Comparison of ENCODE assay signal across 9 cellular contexts in the genomic region with DNA sequence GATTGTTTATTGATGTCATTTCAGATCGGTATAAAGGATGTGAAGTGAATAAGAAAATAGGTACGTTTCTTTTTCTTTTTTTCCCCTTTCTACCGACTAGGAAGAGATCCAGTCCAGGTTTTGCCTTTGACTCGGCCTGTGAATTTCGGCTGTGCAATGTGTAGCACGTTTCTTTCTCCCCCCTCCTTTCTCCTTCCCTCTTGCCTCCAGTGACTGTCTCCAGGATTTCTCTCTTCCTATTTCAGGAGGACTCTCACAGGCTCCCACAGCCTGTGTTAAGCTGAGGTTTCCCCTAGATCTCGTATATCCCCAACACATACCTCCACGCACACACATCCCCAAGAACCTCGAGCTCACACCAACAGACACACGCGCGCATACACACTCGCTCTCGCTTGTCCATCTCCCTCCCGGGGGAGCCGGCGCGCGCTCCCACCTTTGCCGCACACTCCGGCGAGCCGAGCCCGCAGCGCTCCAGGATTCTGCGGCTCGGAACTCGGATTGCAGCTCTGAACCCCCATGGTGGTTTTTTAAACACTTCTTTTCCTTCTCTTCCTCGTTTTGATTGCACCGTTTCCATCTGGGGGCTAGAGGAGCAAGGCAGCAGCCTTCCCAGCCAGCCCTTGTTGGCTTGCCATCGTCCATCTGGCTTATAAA. TPM values are rescaled to one million over a fixed set of nuclear protein-coding genes. Genes with fewer than 3 reads are reported as not detected.
DNase-seq lines count a peak whose midpoint lies in the region; ATAC-seq, FAIRE-seq and TF ChIP-seq lines count a peak whose summit lies in the region.
"Had no signal": no experiment of that assay in that cellular context is flagged by ENCODE, and none has a peak within 500 bp of the region (broad histone marks: within the 10 kb centered on the region; RNA-seq: fewer than 3 reads in every experiment).

A gene (plus strand): TSS at position 185 of the 657 bp plus-strand sequence.

- H3K9me3 ChIP-seq in CD4-positive, alpha-beta memory T cell (ENCODE audit: control insufficient read depth in 1 of 2, low read length in 2 of 2): no peaks in the 10 kb centered on the region

- no peaks in the 10 kb centered on the region for H3K9me3 Mint-ChIP-seq in T-helper 2 cell treated with Interferon-gamma antibody and Interleukin-4, amounts not matched to agents 5 μg/mL and 100 μg/mL, for 36 hours
- H3K9me3 Mint-ChIP-seq in CD4-positive, alpha-beta memory T cell: peaks cover 0 to 9% (median 5%) of the 10 kb centered on the region in 8 donors

- no peaks in the 10 kb centered on the region for H3K4me1 Mint-ChIP-seq in T-helper 2 cell treated with Interferon-gamma antibody and Interleukin-4, amounts not matched to agents 5 μg/mL and 100 μg/mL, for 36 hours (ENCODE audit: low read depth)
- peaks cover 0 to 14% (median under 1%) of the 10 kb centered on the region in 4 donors for H3K4me1 Mint-ChIP-seq in CD4-positive, alpha-beta memory T cell
- H3K4me1 Mint-ChIP-seq: memory B cell had no signal

- H3K27ac Mint-ChIP-seq in T-helper 2 cell treated with Interferon-gamma antibody and Interleukin-4, amounts not matched to agents 5 μg/mL and 100 μg/mL, for 36 hours: no peak within 1 kb of the TSS
- no peak within 1 kb of the TSS for H3K27ac Mint-ChIP-seq in CD4-positive, alpha-beta memory T cell
- H3K27ac Mint-ChIP-seq: memory B cell had no signal

- H3K36me3 ChIP-seq in BJ (ENCODE audit: control insufficient read depth, insufficient read depth, low read length): no peaks in the 10 kb centered on the region
- no peaks in the 10 kb centered on the region for H3K36me3 ChIP-seq in CD4-positive, alpha-beta memory T cell (ENCODE audit: insufficient read depth, low read length)

- peak within 1 kb of the TSS; percentile 82 for H3K4me3 ChIP-seq in BJ (ENCODE audit: low read depth, low read length)
- H3K4me3 ChIP-seq in CD4-positive, alpha-beta memory T cell (ENCODE audit: low read length in 2 of 2): no peak within 1 kb of the TSS

- no peak within 1 kb of the TSS for H3K27ac ChIP-seq in CD4-positive, alpha-beta memory T cell (ENCODE audit: low read depth, low read length)

- H3K27me3 Mint-ChIP-seq in T-helper 2 cell treated with Interferon-gamma antibody and Interleukin-4, amounts not matched to agents 5 μg/mL and 100 μg/mL, for 36 hours (ENCODE audit: low read depth): peaks cover 36% of the 10 kb centered on the region
- H3K27me3 Mint-ChIP-seq in CD4-positive, alpha-beta memory T cell: peaks cover 29 to 30% of the 10 kb centered on the region in 2 donors

- TF ChIP-seq CTCF in BJ (IDR thresholded peaks at IDR 0.05; ENCODE audit: insufficient read depth, low read depth, low read length): no peak
- no peak for TF ChIP-seq CTCF in omental fat pad (IDR thresholded peaks at IDR 0.05)

- ATAC-seq in omental fat pad (ENCODE audit: low FRiP score): no peak
- no peak for ATAC-seq in HG03571 (IDR thresholded peaks at IDR 0.05; ENCODE audit: unreplicated experiment)

- H3K36me3 Mint-ChIP-seq in T-helper 2 cell treated with Interferon-gamma antibody and Interleukin-4, amounts not matched to agents 5 μg/mL and 100 μg/mL, for 36 hours (ENCODE audit: low read depth): no peaks in the 10 kb centered on the region
- H3K36me3 Mint-ChIP-seq in CD4-positive, alpha-beta memory T cell: no peaks in the 10 kb centered on the region
- H3K36me3 Mint-ChIP-seq: memory B cell had no signal

- DNase-seq in BJ (ENCODE audit: low read depth) (no peak), NCI-H1092 (lab: John Stamatoyannopoulos, UW) (peak; percentile 86), SKM-1 (lab: John Stamatoyannopoulos, UW; ENCODE audit: unreplicated experiment) (peak; percentile 67), frontal cortex (ENCODE audit: low spot score in 2 of 2) (peak; percentile 28 to 37), omental fat pad (ENCODE audit: low spot score) (no peak)
- no peak for DNase-seq in T-helper 2 cell treated with Interferon-gamma antibody and Interleukin-4, amounts not matched to agents 5 μg/mL and 100 μg/mL, for 36 hours (ENCODE audit: low spot score)
- DNase-seq in CD4-positive, alpha-beta memory T cell: no peak

- no peak for FAIRE-seq in frontal cortex (lab: Jason Lieb, UNC)

- H3K4me1 ChIP-seq in CD4-positive, alpha-beta memory T cell (ENCODE audit: insufficient read depth, low read length): no peaks in the 10 kb centered on the region

- POLR2A ChIA-PET in BJ (lab: Charles Lee): no interaction called here
- POLR2A ChIA-PET in CD4-positive, alpha-beta memory T cell (lab: Charles Lee; ENCODE audit: partially characterized antibody): no interaction called here

- intact Hi-C loops in CD4-positive, alpha-beta memory T cell (cut with micrococcal nuclease): no loop called here

- no peak within 1 kb of the TSS for H3K4me3 Mint-ChIP-seq in T-helper 2 cell treated with Interferon-gamma antibody and Interleukin-4, amounts not matched to agents 5 μg/mL and 100 μg/mL, for 36 hours
- H3K4me3 Mint-ChIP-seq in CD4-positive, alpha-beta memory T cell: peak within 1 kb of the TSS in 2 of 8 donors; percentile 12 to 43
- H3K4me3 Mint-ChIP-seq: memory B cell had no signal

- CTCF ChIA-PET in BJ (lab: Yijun Ruan, JAX): interaction anchor here (0.7 to 1.1 kb wide), 4 partner anchors 9 to 22 kb away, joined by 3 to 4 read pairs (median 3); no protein-coding TSS in a partner anchor
- CTCF ChIA-PET in CD4-positive, alpha-beta memory T cell (lab: Charles Lee; ENCODE audit: partially characterized antibody): no interaction called here

- H3K27me3 ChIP-seq in BJ (ENCODE audit: control insufficient read depth, insufficient read depth, low read length): no peaks in the 10 kb centered on the region
- no peaks in the 10 kb centered on the region for H3K27me3 ChIP-seq in CD4-positive, alpha-beta memory T cell (ENCODE audit: insufficient read depth, low read length)

RNA-seq across cellular contexts. Expression of the gene that starts here (rescaled TPM):
- 19.7 and 23.0 TPM in 2 replicates for polyA plus RNA-seq in BJ (2011; rRNA removed)
- polyA minus RNA-seq in BJ (2011; rRNA and poly(A)+ RNA removed): 23.6 and 27.9 TPM in 2 replicates
- total RNA-seq in frontal cortex (9.0 TPM), omental fat pad (10 to 100 TPM in 3 of 4 donors, 1 to 10 TPM in 1; 9.2 to 24.4 (median 16.4) TPM)
- total RNA-seq in CD4-positive, alpha-beta memory T cell: not detected
- not detected for polyA plus RNA-seq in CD4-positive, alpha-beta memory T cell

Comparison
In these comparisons a context has a peak if more than half of its experiments do, and no peak if none do; other contexts are left out.
1. RNA of the gene that starts here (polyA plus RNA-seq): 19.7 to 23.0 TPM in BJ; not detected in CD4-positive, alpha-beta memory T cell; every median in the first group is over 10 times any median in the second.
2. DNase-seq: peak in NCI-H1092 (single experiment), SKM-1 (single experiment) and frontal cortex (2 of 2); none in BJ (single experiment), omental fat pad (single experiment), T-helper 2 cell treated with Interferon-gamma antibody and Interleukin-4, amounts not matched to agents 5 μg/mL and 100 μg/mL, for 36 hours (single experiment) and CD4-positive, alpha-beta memory T cell (0 of 5).